Comparison of ENCODE assay signal across 31 cellular contexts in the genomic region with DNA sequence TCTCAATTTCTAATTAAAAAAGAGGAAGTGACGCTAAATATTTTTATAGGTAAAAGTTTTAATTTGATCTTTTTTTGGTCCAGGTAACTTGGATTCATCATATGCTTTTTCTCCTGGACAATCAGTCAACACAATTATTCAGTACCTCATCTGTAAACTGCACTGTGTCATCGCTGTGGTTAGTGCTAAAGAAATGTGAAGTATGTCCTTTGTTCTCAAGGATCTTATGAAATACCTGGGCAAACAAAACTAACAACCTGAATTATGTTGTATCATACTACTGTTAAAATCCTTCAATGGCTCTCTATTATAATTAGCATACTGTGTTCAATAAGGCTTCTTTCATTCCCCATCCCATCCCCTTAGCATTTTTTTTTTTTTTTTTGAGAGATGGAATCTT. TPM values are rescaled to one million over a fixed set of nuclear protein-coding genes. Genes with fewer than 3 reads are reported as not detected.
"Had no signal": no experiment of that assay in that cellular context is flagged by ENCODE, and none has a peak within 500 bp of the region (broad histone marks: within the 10 kb centered on the region; RNA-seq: fewer than 3 reads in every experiment).

No MANE protein-coding gene starts in this region.

- H3K36me3 ChIP-seq: adrenal gland, ascending aorta, gastrocnemius medialis, ovary, upper lobe of left lung, WERI-Rb-1 had no signal

- DNase-seq: activated CD4-positive, alpha-beta memory T cell treated with anti-CD3 and anti-CD28 coated beads for 36 hours; activated CD4-positive, alpha-beta T cell treated with anti-CD3 and anti-CD28 coated beads, Interleukin-2, amount 10 ng/mL, durations not matched to agents 24 days and 14 days; activated CD8-positive, alpha-beta memory T cell treated with anti-CD3 and anti-CD28 coated beads, Interleukin-2, amount 50 U/mL, for 4 hours; activated effector memory CD4-positive, alpha-beta T cell treated with anti-CD3 and anti-CD28 coated beads, Interleukin-2, amount 50 U/mL, for 16 hours; activated naive CD4-positive, alpha-beta T cell treated with anti-CD3 and anti-CD28 coated beads for 36 hours; activated naive CD8-positive, alpha-beta T cell treated with anti-CD3 and anti-CD28 coated beads for 36 hours; activated T-cell treated with anti-CD3 and anti-CD28 coated beads, Interleukin-2, amount 50 U/mL, for 1 hour; adrenal gland; central memory CD4-positive, alpha-beta T cell; gastrocnemius medialis; glutamatergic neuron; islet precursor cell; left colon; midbrain; naive thymus-derived CD4-positive, alpha-beta T cell; ovary; retina; stimulated activated CD4-positive, alpha-beta T cell treated with anti-CD3 and anti-CD28 coated beads, Interleukin-4, amount 100 ng/mL, for 24 hours; SW 1271; T-helper 17 cell; T1000; WERI-Rb-1 had no signal

- H3K27ac ChIP-seq: adrenal gland, ascending aorta, gastrocnemius medialis, hepatocyte, ovary, skin epidermis, upper lobe of left lung, WERI-Rb-1 had no signal

- H3K4me1 ChIP-seq: adrenal gland, ascending aorta, upper lobe of left lung had no signal

- H3K9me3 ChIP-seq: adrenal gland, ascending aorta, gastrocnemius medialis, ovary, upper lobe of left lung had no signal

- ATAC-seq: activated CD4-positive, CD25-positive, alpha-beta regulatory T cell treated with anti-CD3 and anti-CD28 coated beads, Interleukin-2, amount 50 U/mL, for 24 hours; gastrocnemius medialis; left colon; naive thymus-derived CD4-positive, alpha-beta T cell; sciatic nerve; stimulated activated effector memory CD8-positive, alpha-beta T cell treated with anti-CD3 and anti-CD28 coated beads, Interleukin-12 subunit alpha, Interleukin-12 subunit beta, amount 100 ng/mL, for 72 hours; T-helper 17 cell had no signal

- H3K27me3 ChIP-seq: adrenal gland, ascending aorta, gastrocnemius medialis, hepatocyte, ovary, upper lobe of left lung had no signal

- H3K4me3 ChIP-seq: adrenal gland, ascending aorta, gastrocnemius medialis, hepatocyte, ovary, skin epidermis, upper lobe of left lung had no signal

RNA-seq across cellular contexts. Expression of a gene that starts 19.9 kb away (rescaled TPM):
- total RNA-seq: activated CD4-positive, alpha-beta memory T cell treated with anti-CD3 and anti-CD28 coated beads for 36 hours; activated CD4-positive, alpha-beta T cell treated with anti-CD3 and anti-CD28 coated beads, Interleukin-2, amount 10 ng/mL, durations not matched to agents 24 days and 14 days; activated CD8-positive, alpha-beta memory T cell treated with anti-CD3 and anti-CD28 coated beads for 36 hours; activated naive CD4-positive, alpha-beta T cell treated with anti-CD3 and anti-CD28 coated beads for 36 hours; activated naive CD8-positive, alpha-beta T cell treated with anti-CD3 and anti-CD28 coated beads for 36 hours; activated T-helper 1 cell treated with anti-CD3 and anti-CD28 coated beads, Interleukin-12 subunit alpha, Interleukin-12 subunit beta, Interleukin-2, Interleukin-4 antibody, amounts not matched to agents 30 ng/mL and 10 ng/mL and 1 ng/mL, durations not matched to agents 14 hours and 24 hours and 36 hours; naive thymus-derived CD4-positive, alpha-beta T cell; T-helper 17 cell had no signal
- polyA plus RNA-seq: naive thymus-derived CD4-positive, alpha-beta T cell had no signal
